ENCODE assay signal across 7 cellular contexts in genomic region chr1:26839339-26839722, GRCh38. TPM values are rescaled to one million over a fixed set of nuclear protein-coding genes. Genes with fewer than 3 reads are reported as not detected.
DNase-seq lines count a peak whose midpoint lies in the region; ATAC-seq lines count a peak whose summit lies in the region.
"Had no signal": no experiment of that assay in that cellular context is flagged by ENCODE, and none has a peak within 500 bp of the region (broad histone marks: within the 10 kb centered on the region; RNA-seq: fewer than 3 reads in every experiment).

No MANE protein-coding gene starts in this region.

- peak overlapping the region; percentile 28 to 88 for H3K27ac Mint-ChIP-seq in activated naive CD4-positive, alpha-beta T cell treated with anti-CD3 and anti-CD28 coated beads, Interleukin-2, amount 50 U/mL, for 72 hours
- H3K27ac Mint-ChIP-seq in activated CD4-positive, alpha-beta memory T cell treated with anti-CD3 and anti-CD28 coated beads for 36 hours = peak overlapping the region; percentile 90
- H3K27ac Mint-ChIP-seq in stimulated activated naive B cell treated with anti-CD40 and anti-IgM and Interleukin-4, amounts not matched to agents 10 μg/mL and 1 μg/mL and 100 μg/mL, for 72 hours = peak overlapping the region; percentile 84

- POLR2A ChIA-PET in activated CD4-positive, alpha-beta memory T cell treated with anti-CD3 and anti-CD28 coated beads for 36 hours (lab: Charles Lee) = interaction anchor here (0.7 to 1.8 kb wide), 6 partner anchors 11 to 51 kb away, joined by 3 to 7 read pairs (median 4); no protein-coding TSS in a partner anchor

- intact Hi-C loops in activated CD4-positive, alpha-beta memory T cell treated with anti-CD3 and anti-CD28 coated beads for 36 hours (cut with micrococcal nuclease) = no loop called here

- CTCF ChIA-PET in activated CD4-positive, alpha-beta memory T cell treated with anti-CD3 and anti-CD28 coated beads for 36 hours (lab: Charles Lee) = interaction anchor here (0.9 to 2.7 kb wide), 10 partner anchors 11 to 237 kb away, joined by 3 to 11 read pairs (median 4); no protein-coding TSS in a partner anchor

- in situ Hi-C loops in KBM-7 (cut with MboI; ENCODE audit: low pct_unique_long_range_greater_than_20kb, low sequenced_read_pairs) = no loop called here

- no peaks in the 10 kb centered on the region for H3K27me3 Mint-ChIP-seq in activated CD4-positive, alpha-beta memory T cell treated with anti-CD3 and anti-CD28 coated beads for 36 hours
- H3K27me3 Mint-ChIP-seq in stimulated activated naive B cell treated with anti-CD40 and anti-IgM and Interleukin-4, amounts not matched to agents 10 μg/mL and 1 μg/mL and 100 μg/mL, for 72 hours = no peaks in the 10 kb centered on the region

- no peak for DNase-seq in activated naive CD4-positive, alpha-beta T cell treated with anti-CD3 and anti-CD28 coated beads, Interleukin-2, amount 50 U/mL, for 72 hours (ENCODE audit: low spot score in 2 of 2)
- DNase-seq in activated naive CD4-positive, alpha-beta T cell treated with anti-CD3 and anti-CD28 coated beads, Interleukin-2, amount 50 U/mL, for 16 hours = no peak
- no peak for DNase-seq in activated CD4-positive, alpha-beta memory T cell treated with anti-CD3 and anti-CD28 coated beads for 36 hours
- no peak for DNase-seq in stimulated activated naive B cell treated with anti-CD40 and anti-IgM and Interleukin-4, amounts not matched to agents 10 μg/mL and 1 μg/mL and 100 μg/mL, for 72 hours
- no peak for DNase-seq in KBM-7
- DNase-seq: NCI-H1105 had no signal

- H3K4me1 Mint-ChIP-seq in activated CD4-positive, alpha-beta memory T cell treated with anti-CD3 and anti-CD28 coated beads for 36 hours (ENCODE audit: low read depth) = peaks cover 51% of the 10 kb centered on the region
- H3K4me1 Mint-ChIP-seq in stimulated activated naive B cell treated with anti-CD40 and anti-IgM and Interleukin-4, amounts not matched to agents 10 μg/mL and 1 μg/mL and 100 μg/mL, for 72 hours = peaks cover 14 to 17% of the 10 kb centered on the region in 2 donors

- H3K9me3 Mint-ChIP-seq in activated naive CD4-positive, alpha-beta T cell treated with anti-CD3 and anti-CD28 coated beads, Interleukin-2, amount 50 U/mL, for 72 hours = no peaks in the 10 kb centered on the region
- no peaks in the 10 kb centered on the region for H3K9me3 Mint-ChIP-seq in activated CD4-positive, alpha-beta memory T cell treated with anti-CD3 and anti-CD28 coated beads for 36 hours
- H3K9me3 Mint-ChIP-seq in stimulated activated naive B cell treated with anti-CD40 and anti-IgM and Interleukin-4, amounts not matched to agents 10 μg/mL and 1 μg/mL and 100 μg/mL, for 72 hours = no peaks in the 10 kb centered on the region

- peaks cover 13 to 36% of the 10 kb centered on the region in 2 donors for H3K36me3 Mint-ChIP-seq in activated naive CD4-positive, alpha-beta T cell treated with anti-CD3 and anti-CD28 coated beads, Interleukin-2, amount 50 U/mL, for 72 hours
- peaks cover 54% of the 10 kb centered on the region for H3K36me3 Mint-ChIP-seq in activated CD4-positive, alpha-beta memory T cell treated with anti-CD3 and anti-CD28 coated beads for 36 hours
- peaks cover 46 to 49% of the 10 kb centered on the region in 2 donors for H3K36me3 Mint-ChIP-seq in stimulated activated naive B cell treated with anti-CD40 and anti-IgM and Interleukin-4, amounts not matched to agents 10 μg/mL and 1 μg/mL and 100 μg/mL, for 72 hours

- ATAC-seq in activated naive CD4-positive, alpha-beta T cell treated with anti-CD3 and anti-CD28 coated beads, Interleukin-2, amount 50 U/mL, for 72 hours = no peak
- ATAC-seq in stimulated activated naive B cell treated with anti-CD40 and anti-IgM and Interleukin-4, amounts not matched to agents 10 μg/mL and 1 μg/mL and 100 μg/mL, for 72 hours (replicated peaks) = peak; percentile 17 to 25
- ATAC-seq in GM21723 (IDR thresholded peaks at IDR 0.05; ENCODE audit: unreplicated experiment) = no peak

- H3K4me3 Mint-ChIP-seq in activated CD4-positive, alpha-beta memory T cell treated with anti-CD3 and anti-CD28 coated beads for 36 hours = no peak overlapping the region
- peak overlapping the region in 1 of 2 donors; percentile 32 for H3K4me3 Mint-ChIP-seq in stimulated activated naive B cell treated with anti-CD40 and anti-IgM and Interleukin-4, amounts not matched to agents 10 μg/mL and 1 μg/mL and 100 μg/mL, for 72 hours

RNA-seq across cellular contexts. Expression of gene ZDHHC18, which starts 12.8 kb away (rescaled TPM):
- total RNA-seq in activated naive CD4-positive, alpha-beta T cell treated with anti-CD3 and anti-CD28 coated beads, Interleukin-2, amount 50 U/mL, for 72 hours = 10 to 100 TPM; 37.8 to 59.5 TPM
- 10 to 100 TPM; 60.2 to 63.5 TPM for total RNA-seq in activated CD4-positive, alpha-beta memory T cell treated with anti-CD3 and anti-CD28 coated beads for 36 hours

RNA-seq across cellular contexts. Expression of gene SFN, which starts 23.6 kb away (rescaled TPM):
- 1 to 10 TPM; 1.1 to 2.3 TPM for total RNA-seq in activated naive CD4-positive, alpha-beta T cell treated with anti-CD3 and anti-CD28 coated beads, Interleukin-2, amount 50 U/mL, for 72 hours
- 1 to 10 TPM in 1 of 2 experiments, under 1 TPM in 1; 0.95 to 1.5 TPM for total RNA-seq in activated CD4-positive, alpha-beta memory T cell treated with anti-CD3 and anti-CD28 coated beads for 36 hours

RNA-seq across cellular contexts. Expression of gene GPN2, which starts 50.8 kb away (rescaled TPM):
- total RNA-seq in activated naive CD4-positive, alpha-beta T cell treated with anti-CD3 and anti-CD28 coated beads, Interleukin-2, amount 50 U/mL, for 72 hours = 10 to 100 TPM; 29.5 to 56.1 TPM
- 10 to 100 TPM; 35.4 to 38.3 TPM for total RNA-seq in activated CD4-positive, alpha-beta memory T cell treated with anti-CD3 and anti-CD28 coated beads for 36 hours

RNA-seq across cellular contexts. Expression of gene PIGV, which starts 51.6 kb away (rescaled TPM):
- 10 to 100 TPM; 15.9 to 21.0 TPM for total RNA-seq in activated naive CD4-positive, alpha-beta T cell treated with anti-CD3 and anti-CD28 coated beads, Interleukin-2, amount 50 U/mL, for 72 hours
- 10 to 100 TPM; 15.1 to 15.3 TPM for total RNA-seq in activated CD4-positive, alpha-beta memory T cell treated with anti-CD3 and anti-CD28 coated beads for 36 hours

Comparison
In these comparisons a context has a peak if more than half of its experiments do, and no peak if none do; other contexts are left out.
1. ATAC-seq: peak in stimulated activated naive B cell treated with anti-CD40 and anti-IgM and Interleukin-4, amounts not matched to agents 10 μg/mL and 1 μg/mL and 100 μg/mL, for 72 hours (2 of 2); none in activated naive CD4-positive, alpha-beta T cell treated with anti-CD3 and anti-CD28 coated beads, Interleukin-2, amount 50 U/mL, for 72 hours (0 of 2) and GM21723 (single experiment).
2. Peak in every context shown above with its lines, with median percentiles within 50 percentile points of each other: H3K27ac Mint-ChIP-seq.